ENCODE assay signal across 29 cellular contexts in the genomic region with DNA sequence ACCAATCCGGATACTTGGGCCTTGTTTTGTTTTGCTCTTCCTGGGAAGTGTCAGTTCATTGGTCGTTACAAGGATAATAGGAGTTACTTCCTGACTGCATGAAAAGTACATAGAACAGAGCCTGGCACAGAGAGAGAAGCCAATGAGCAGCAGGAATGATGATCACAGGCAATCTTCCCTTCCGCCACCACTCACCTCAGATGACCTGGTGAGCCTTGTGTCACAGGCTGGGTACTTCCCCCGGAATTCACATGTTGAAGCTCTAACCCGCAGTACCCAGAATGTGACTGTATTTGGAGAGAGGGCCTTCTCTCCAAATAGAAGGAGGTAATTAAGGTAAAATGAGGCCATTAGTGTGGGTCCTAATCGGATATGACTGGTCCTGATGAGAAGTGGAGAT.
"Had no signal": no experiment of that assay in that cellular context is flagged by ENCODE, and none has a peak within 500 bp of the region (broad histone marks: within the 10 kb centered on the region; RNA-seq: fewer than 3 reads in every experiment).

No MANE protein-coding gene starts in this region.

- H3K4me1 ChIP-seq: adrenal gland had no signal

- H3K36me3 Mint-ChIP-seq: activated naive CD8-positive, alpha-beta T cell treated with anti-CD3 and anti-CD28 coated beads, Interleukin-2, amount 10 ng/mL, durations not matched to agents 7 days and 5 days had no signal

- H3K27ac Mint-ChIP-seq: activated B cell treated with CpG ODN at 0.5 μM for 24 hours; activated CD4-positive, alpha-beta T cell treated with anti-CD3 and anti-CD28 coated beads, Interleukin-2, amount 10 ng/mL, durations not matched to agents 24 days and 14 days; activated CD8-positive, alpha-beta memory T cell treated with anti-CD3 and anti-CD28 coated beads, Interleukin-2, amount 10 ng/mL, durations not matched to agents 7 days and 5 days; activated naive CD8-positive, alpha-beta T cell treated with anti-CD3 and anti-CD28 coated beads, Interleukin-2, amount 10 ng/mL, durations not matched to agents 7 days and 5 days; activated T-cell treated with anti-CD3 and anti-CD28 coated beads, Interleukin-2, amount 50 U/mL, for 24 hours; activated T-helper 1 cell treated with anti-CD3 and anti-CD28 coated beads, Interleukin-12 subunit alpha, Interleukin-12 subunit beta, Interleukin-2, Interleukin-4 antibody, amounts not matched to agents 30 ng/mL and 10 ng/mL and 1 ng/mL, durations not matched to agents 14 hours and 24 hours and 36 hours; T-helper 17 cell had no signal

- H3K9me3 Mint-ChIP-seq: activated B cell treated with CpG ODN at 0.5 μM for 24 hours; activated naive CD8-positive, alpha-beta T cell treated with anti-CD3 and anti-CD28 coated beads, Interleukin-2, amount 10 ng/mL, durations not matched to agents 7 days and 5 days; activated T-cell treated with anti-CD3 and anti-CD28 coated beads, Interleukin-2, amount 50 U/mL, for 24 hours; activated T-helper 1 cell treated with anti-CD3 and anti-CD28 coated beads, Interleukin-12 subunit alpha, Interleukin-12 subunit beta, Interleukin-2, Interleukin-4 antibody, amounts not matched to agents 30 ng/mL and 10 ng/mL and 1 ng/mL, durations not matched to agents 14 hours and 24 hours and 36 hours had no signal

- H3K36me3 ChIP-seq: adrenal gland, MG63 had no signal

- H3K4me3 Mint-ChIP-seq: activated B cell treated with CpG ODN at 0.5 μM for 24 hours; activated CD4-positive, alpha-beta T cell treated with anti-CD3 and anti-CD28 coated beads, Interleukin-2, amount 10 ng/mL, durations not matched to agents 24 days and 14 days; activated CD8-positive, alpha-beta memory T cell treated with anti-CD3 and anti-CD28 coated beads, Interleukin-2, amount 10 ng/mL, durations not matched to agents 7 days and 5 days; activated naive CD8-positive, alpha-beta T cell treated with anti-CD3 and anti-CD28 coated beads, Interleukin-2, amount 10 ng/mL, durations not matched to agents 7 days and 5 days; activated T-cell treated with anti-CD3 and anti-CD28 coated beads, Interleukin-2, amount 50 U/mL, for 24 hours; activated T-helper 1 cell treated with anti-CD3 and anti-CD28 coated beads, Interleukin-12 subunit alpha, Interleukin-12 subunit beta, Interleukin-2, Interleukin-4 antibody, amounts not matched to agents 30 ng/mL and 10 ng/mL and 1 ng/mL, durations not matched to agents 14 hours and 24 hours and 36 hours; T-helper 17 cell had no signal

- H3K4me3 ChIP-seq: adrenal gland, MG63 had no signal

- H3K27me3 ChIP-seq: adrenal gland, MG63 had no signal

- ATAC-seq: activated CD8-positive, alpha-beta memory T cell treated with anti-CD3 and anti-CD28 coated beads, Interleukin-2, amount 10 ng/mL, durations not matched to agents 7 days and 5 days; PC-3; T-helper 17 cell had no signal

- H3K9me3 ChIP-seq: adrenal gland, MG63 had no signal

- H3K27ac ChIP-seq: adrenal gland had no signal

- H3K27me3 Mint-ChIP-seq: activated B cell treated with CpG ODN at 0.5 μM for 24 hours had no signal

- DNase-seq: activated B cell treated with CpG ODN at 0.5 μM for 24 hours; activated CD4-positive, alpha-beta T cell treated with anti-CD3 and anti-CD28 coated beads for 1 hour; activated CD4-positive, alpha-beta T cell treated with anti-CD3 and anti-CD28 coated beads, Interleukin-2, amount 10 ng/mL, durations not matched to agents 24 days and 14 days; activated CD4-positive, alpha-beta T cell treated with anti-CD3 and anti-CD28 coated beads, Interleukin-2, amount 50 U/mL, for 48 hours; activated CD8-positive, alpha-beta memory T cell treated with anti-CD3 and anti-CD28 coated beads, Interleukin-2, amount 10 ng/mL, durations not matched to agents 7 days and 5 days; activated gamma-delta T cell treated with Interleukin-2 at 50 U/mL for 16 hours; activated naive CD4-positive, alpha-beta T cell treated with anti-CD3 and anti-CD28 coated beads, Interleukin-2, amount 50 U/mL, for 16 hours; activated naive CD8-positive, alpha-beta T cell treated with anti-CD3 and anti-CD28 coated beads, Interleukin-2, amount 10 ng/mL, durations not matched to agents 7 days and 5 days; adrenal gland; anterior cingulate cortex; cerebellar nuclear complex; MG63; MV-4-11; NCI-H1092 treated with DMSO at 0.1 percent for 48 hours; NCI-H1417 treated with DMSO at 0.1 percent for 48 hours; NCI-H1694; NCI-H2029; NCI-H2107; NCI-H2171 treated with DMSO at 0.1 percent for 48 hours; NCI-H226; NCI-H526; NCI-H82; PC-3; SHP77 treated with DMSO at 0.1 percent for 48 hours; T-helper 17 cell; T-helper 9 cell had no signal

- FAIRE-seq: colon had no signal
